25 cellular contexts compared by ENCODE assay signal in the genomic region with DNA sequence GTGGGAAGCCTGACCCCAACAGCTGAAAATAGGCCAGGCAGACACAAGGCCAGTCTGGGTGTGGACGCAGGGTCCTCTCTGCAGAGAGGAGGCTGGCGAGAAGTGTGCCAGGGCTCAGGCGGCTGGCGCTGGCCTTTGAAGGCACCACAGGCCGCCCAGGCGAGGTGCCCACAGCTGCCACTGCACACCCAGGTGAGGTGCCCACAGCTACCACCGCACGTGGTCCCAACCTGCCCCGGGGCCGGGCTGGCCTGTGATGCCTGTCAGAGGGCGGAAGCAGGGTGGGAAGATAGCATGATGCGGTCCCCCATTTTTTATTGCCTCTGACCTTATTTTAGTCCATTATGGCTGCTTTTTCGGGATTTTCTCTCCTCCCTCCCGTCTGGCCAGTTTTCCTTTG.
"Had no signal": no experiment of that assay in that cellular context is flagged by ENCODE, and none has a peak within 500 bp of the region (broad histone marks: within the 10 kb centered on the region; RNA-seq: fewer than 3 reads in every experiment).

No MANE protein-coding gene starts in this region.

- H3K27ac ChIP-seq: stomach, suprapubic skin, testis, thoracic aorta, thyroid gland, tibial artery, transverse colon, upper lobe of left lung, upper lobe of right lung, uterus, vagina had no signal

- DNase-seq: stimulated activated CD4-positive, alpha-beta T cell treated with anti-CD3 and anti-CD28 coated beads, Interleukin-2, amount 100 ng/mL, for 48 hours; stimulated activated CD4-positive, alpha-beta T cell treated with anti-CD3 and anti-CD28 coated beads, Interleukin-4, amount 100 ng/mL, for 1 hour; stimulated activated CD4-positive, alpha-beta T cell treated with anti-CD3 and anti-CD28 coated beads, Interleukin-4, amount 100 ng/mL, for 24 hours; stimulated activated CD4-positive, alpha-beta T cell treated with anti-CD3 and anti-CD28 coated beads, Interleukin-4, amount 100 ng/mL, for 4 hours; stimulated activated CD8-positive, alpha-beta memory T cell treated with anti-CD3 and anti-CD28 coated beads, Interleukin-4, amount 100 ng/mL, for 48 hours; stimulated activated naive B cell treated with anti-CD40 and anti-IgM and Interleukin-4, amounts not matched to agents 10 μg/mL and 1 μg/mL and 100 μg/mL, for 72 hours; stimulated activated naive CD4-positive, alpha-beta T cell; stimulated activated naive CD4-positive, alpha-beta T cell treated with Interleukin-2 at 50 U/mL for 16 hours; stimulated activated naive CD8-positive, alpha-beta T cell treated with anti-CD3 and anti-CD28 coated beads, Interleukin-15, amount 100 ng/mL, for 72 hours; stimulated activated naive CD8-positive, alpha-beta T cell treated with anti-CD3 and anti-CD28 coated beads, Interleukin-15, Interleukin-2, amounts not matched to agents 100 U/mL and 50 U/mL, for 24 hours; stomach; testis; thyroid gland; tibial artery; transverse colon; trophoblast cell; upper lobe of right lung; uterus had no signal

- H3K4me3 ChIP-seq: stomach, suprapubic skin, testis, thoracic aorta, thyroid gland, tibial artery, tibial nerve, transverse colon, upper lobe of left lung, upper lobe of right lung, uterus, vagina had no signal

- ATAC-seq: stimulated activated effector memory CD8-positive, alpha-beta T cell treated with anti-CD3 and anti-CD28 coated beads, Interleukin-12 subunit alpha, Interleukin-12 subunit beta, amount 100 ng/mL, for 72 hours; stimulated activated memory B cell treated with anti-CD40 and anti-IgM and Interleukin-4, amounts not matched to agents 10 μg/mL and 1 μg/mL and 100 μg/mL, for 72 hours; stimulated activated naive B cell treated with anti-CD40 and anti-IgM and Interleukin-4, amounts not matched to agents 10 μg/mL and 1 μg/mL and 100 μg/mL, for 72 hours; stimulated activated naive CD8-positive, alpha-beta T cell treated with anti-CD3 and anti-CD28 coated beads, Interleukin-15, amount 100 ng/mL, for 72 hours; stimulated activated naive CD8-positive, alpha-beta T cell treated with anti-CD3 and anti-CD28 coated beads, Interleukin-15, Interleukin-2, amounts not matched to agents 100 U/mL and 50 U/mL, for 24 hours; upper lobe of right lung had no signal

- H3K4me1 ChIP-seq: suprapubic skin, testis, thyroid gland, tibial artery, transverse colon, upper lobe of right lung, uterus, vagina had no signal

- H3K36me3 ChIP-seq: stomach, suprapubic skin, thoracic aorta, thyroid gland, tibial artery, tibial nerve, transverse colon, upper lobe of left lung, upper lobe of right lung, uterus, vagina had no signal

- H3K27me3 ChIP-seq: testis, thyroid gland, tibial nerve, transverse colon, upper lobe of left lung, upper lobe of right lung, uterus, vagina had no signal

- H3K9me3 ChIP-seq: stomach, suprapubic skin, testis, thoracic aorta, thyroid gland, tibial artery, tibial nerve, transverse colon, upper lobe of left lung, upper lobe of right lung, uterus, vagina had no signal
